In the genomic region with DNA sequence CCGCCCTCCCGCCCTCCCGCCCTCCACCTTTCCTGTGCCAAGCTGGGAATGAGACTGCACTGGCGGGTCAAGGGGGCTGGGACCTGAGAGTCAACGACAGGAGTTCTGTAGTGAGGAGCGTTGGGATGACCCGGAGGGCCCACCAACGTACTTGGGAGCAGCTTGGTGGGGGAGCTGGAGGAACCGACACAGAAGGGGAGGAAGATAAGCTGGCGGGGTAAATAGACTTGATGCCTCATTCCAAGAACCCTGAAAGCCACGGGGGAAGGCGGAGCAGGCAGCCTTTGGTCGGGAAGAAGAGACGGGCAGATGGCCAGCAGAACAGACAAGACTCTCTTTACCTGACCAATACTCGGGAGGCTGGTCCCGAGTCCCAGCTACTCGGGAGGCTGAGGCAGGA, we compare ENCODE assay signal across 8 cellular contexts. TPM values are rescaled to one million over a fixed set of nuclear protein-coding genes. Genes with fewer than 3 reads are reported as not detected.
DNase-seq lines count a peak whose midpoint lies in the region; ATAC-seq, FAIRE-seq and TF ChIP-seq lines count a peak whose summit lies in the region.

No MANE protein-coding gene starts in this region.

- H3K4me2 ChIP-seq in PC-9 = peak overlapping the region; percentile 80
- H3K4me2 ChIP-seq in endothelial cell of umbilical vein (ENCODE audit: insufficient read depth, low read length) = peak overlapping the region; percentile 53

- H3K27ac ChIP-seq in PC-9 = no peak overlapping the region
- no peak overlapping the region for H3K27ac ChIP-seq in endothelial cell of umbilical vein (ENCODE audit: insufficient read depth, low read depth, low read length)
- H3K27ac ChIP-seq in ovary = no peak overlapping the region

- H4K20me1 ChIP-seq in PC-9 (ENCODE audit: insufficient read depth) (no peaks in the 10 kb centered on the region), endothelial cell of umbilical vein (replicated peaks; ENCODE audit: control insufficient read depth, extremely low read depth, insufficient read depth, low read length) (no peaks in the 10 kb centered on the region)

- BruUV-seq in PC-9 (replicated peaks; lab: Mats Ljungman, UMichigan) (no TSS peak), endothelial cell of umbilical vein (replicated peaks; lab: Mats Ljungman, UMichigan) (no TSS peak)

- H3K9me3 ChIP-seq in PC-9 (ENCODE audit: insufficient read depth, low read depth) (no peaks in the 10 kb centered on the region), endothelial cell of umbilical vein (replicated peaks; ENCODE audit: control insufficient read depth, insufficient read depth, low read length) (no peaks in the 10 kb centered on the region), ovary (no peaks in the 10 kb centered on the region)

- H3K36me3 ChIP-seq in PC-9 (ENCODE audit: low read depth) (no peaks in the 10 kb centered on the region), endothelial cell of umbilical vein (ENCODE audit: control insufficient read depth in 2 of 2, extremely low read depth in 1 of 2, insufficient read depth in 2 of 2, low read length in 2 of 2) (no peaks in the 10 kb centered on the region), ovary (no peaks in the 10 kb centered on the region)

- H3K9ac ChIP-seq in endothelial cell of umbilical vein (replicated peaks; ENCODE audit: extremely low read depth, insufficient read depth, low read length) = no peak overlapping the region

- intact Hi-C loops in PC-9 (cut with micrococcal nuclease; ENCODE audit: unreplicated experiment) (no loop called here), endothelial cell of umbilical vein (cut with micrococcal nuclease) (no loop called here), ovary (cut with DNase I) (no loop called here)

- WGBS in ovary, 3 donors = 7 to 18% (median 13%) methylated on average over 17 of the region's 17 CpGs

- H3K4me1 ChIP-seq in PC-9 (replicated peaks; ENCODE audit: insufficient read depth) (peaks cover under 1% of the 10 kb centered on the region; the same call in 1 of the 2 replicates), endothelial cell of umbilical vein (ENCODE audit: control insufficient read depth, extremely low read depth, insufficient read depth, low read length) (peaks cover 7% of the 10 kb centered on the region), ovary (ENCODE audit: insufficient read depth) (peaks cover 3% of the 10 kb centered on the region)

- no peaks in the 10 kb centered on the region for H3K9me2 ChIP-seq in PC-9 (ENCODE audit: insufficient read depth)

- no peak for FAIRE-seq in endothelial cell of umbilical vein (lab: Jason Lieb, UNC)

- peak; percentile 15 for DNase-seq in CMK (ENCODE audit: low read depth)
- DNase-seq in PC-9 = no peak
- DNase-seq in endothelial cell of umbilical vein (ENCODE audit: low read depth, low spot score) = no peak
- DNase-seq in ovary = no peak
- DNase-seq in stimulated activated CD4-positive, alpha-beta T cell treated with anti-CD3 and anti-CD28 coated beads, Interleukin-4, amount 100 ng/mL, for 24 hours = no peak
- DNase-seq in mucosa of gallbladder (ENCODE audit: low spot score) = no peak

- TF ChIP-seq POLR2A in endothelial cell of umbilical vein (IDR thresholded peaks at IDR 0.05; ENCODE audit: low read depth, low read length) = no peak
- no peak for TF ChIP-seq POLR2A in ovary (IDR thresholded peaks at IDR 0.05)

- CTCF ChIA-PET in PC-9 (lab: Charles Lee) (interaction anchor here (0.6 to 0.7 kb wide), 2 partner anchors 35 to 65 kb away, joined by 4 to 11 read pairs; no protein-coding TSS in a partner anchor), endothelial cell of umbilical vein (lab: Charles Lee) (interaction anchor here (0.6 to 1.8 kb wide), 6 partner anchors 8 to 108 kb away, joined by 3 to 5 read pairs (median 4); no protein-coding TSS in a partner anchor)

- no peak for TF ChIP-seq EP300 in ovary (IDR thresholded peaks at IDR 0.05)

- no peaks in the 10 kb centered on the region for H3K79me2 ChIP-seq in PC-9 (ENCODE audit: low read depth)
- no peaks in the 10 kb centered on the region for H3K79me2 ChIP-seq in endothelial cell of umbilical vein (ENCODE audit: control insufficient read depth, insufficient read depth, low read length)

- ATAC-seq in GM19324 (IDR thresholded peaks at IDR 0.05; ENCODE audit: low FRiP score, unreplicated experiment) (no peak), GM21576 (IDR thresholded peaks at IDR 0.05; ENCODE audit: unreplicated experiment) (no peak)

- dilution Hi-C loops in endothelial cell of umbilical vein (cut with MboI; ENCODE audit: extremely low pct_ligation_motif_present, low sequenced_read_pairs) = no loop called here

- no peaks in the 10 kb centered on the region for H3F3A ChIP-seq in PC-9 (ENCODE audit: insufficient read depth, low read depth)

- H3K4me3 ChIP-seq in PC-9 (peak overlapping the region; percentile 66), endothelial cell of umbilical vein (replicated peaks in 1 of 3; ENCODE audit: insufficient read depth in 1 of 3, low read depth in 1 of 3, low read length in 3 of 3) (peak overlapping the region in 1 of 3 experiments; percentile 7), ovary (peak overlapping the region; percentile 48)

- H2AFZ ChIP-seq in PC-9 (no peak overlapping the region), endothelial cell of umbilical vein (ENCODE audit: low read depth, low read length) (peak overlapping the region; percentile 75)

- H3K27me3 ChIP-seq in PC-9 (ENCODE audit: insufficient read depth, low read depth) (no peaks in the 10 kb centered on the region), endothelial cell of umbilical vein (ENCODE audit: control insufficient read depth in 2 of 2, insufficient read depth in 2 of 2, low read length in 2 of 2) (peaks cover 7 to 14% of the 10 kb centered on the region in 2 experiments), ovary (no peaks in the 10 kb centered on the region)

- H3K9me1 ChIP-seq in endothelial cell of umbilical vein (replicated peaks; ENCODE audit: control insufficient read depth, extremely low read depth, insufficient read depth, low read length) = no peaks in the 10 kb centered on the region

- POLR2A ChIA-PET in PC-9 (lab: Charles Lee; ENCODE audit: unreplicated experiment) (no interaction called here), endothelial cell of umbilical vein (lab: Charles Lee) (no interaction called here)

- TF ChIP-seq CTCF in PC-9 (conservative IDR thresholded peaks at IDR 0.05) (no peak), endothelial cell of umbilical vein (IDR thresholded peaks at IDR 0.05; ENCODE audit: extremely low read depth in 1 of 2, insufficient read depth in 1 of 2, low read depth in 1 of 2, low read length in 2 of 2) (no peak), ovary (IDR thresholded peaks at IDR 0.05) (no peak)

TF ChIP-seq in endothelial cell of umbilical vein, 7 proteins besides CTCF, POLR2A, EP300 and RAD21:
- TF ChIP-seq POLR2AphosphoS5 (IDR thresholded peaks at IDR 0.05; ENCODE audit: insufficient read depth, low read depth, low read length) (no peak), JUN (IDR thresholded peaks at IDR 0.05; ENCODE audit: borderline replicate concordance, insufficient read depth, insufficient read length, low read depth) (no peak), EZH2 (IDR thresholded peaks at IDR 0.05; ENCODE audit: borderline replicate concordance, low read depth, low read length, severe bottlenecking) (no peak), MYC (IDR thresholded peaks at IDR 0.05; ENCODE audit: low read depth, low read length) (no peak), GATA2 (IDR thresholded peaks at IDR 0.05; ENCODE audit: insufficient read depth, insufficient read length, low read depth, low read length) (no peak), FOS (IDR thresholded peaks at IDR 0.05; ENCODE audit: borderline replicate concordance, insufficient read depth, low read length) (no peak)
- TF ChIP-seq, protein P1, sequence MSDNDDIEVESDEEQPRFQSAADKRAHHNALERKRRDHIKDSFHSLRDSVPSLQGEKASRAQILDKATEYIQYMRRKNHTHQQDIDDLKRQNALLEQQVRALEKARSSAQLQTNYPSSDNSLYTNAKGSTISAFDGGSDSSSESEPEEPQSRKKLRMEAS (IDR thresholded peaks at IDR 0.05; ENCODE audit: insufficient read depth, insufficient read length) = no peak

RNA-seq across cellular contexts. Expression of gene FMN1, which starts 0.3 kb away (rescaled TPM):
- 19.6 and 25.8 TPM in 2 replicates for total RNA-seq in PC-9 (2021)
- 0.29 and 0.39 TPM in 2 replicates for total RNA-seq in endothelial cell of umbilical vein
- 0.01 and 0.02 TPM in 2 replicates for polyA plus RNA-seq in endothelial cell of umbilical vein
- polyA plus RNA-seq in endothelial cell of umbilical vein (2011; cell fraction: cytosol; rRNA removed) = 0.06 and 0.16 TPM in 2 replicates
- 0.21 and 0.22 TPM in 2 replicates for polyA plus RNA-seq in endothelial cell of umbilical vein (2011; cell fraction: nucleus; rRNA removed)
- polyA plus RNA-seq in endothelial cell of umbilical vein (2012) = 0.23 and 0.64 TPM in 2 replicates
- 0.11 and 0.15 TPM in 2 replicates for polyA minus RNA-seq in endothelial cell of umbilical vein
- polyA minus RNA-seq in endothelial cell of umbilical vein (2011; cell fraction: cytosol; rRNA and poly(A)+ RNA removed) = 0.31 TPM
- polyA minus RNA-seq in endothelial cell of umbilical vein (2011; cell fraction: nucleus; rRNA and poly(A)+ RNA removed) = 0.63 and 1.8 TPM in 2 replicates
- total RNA-seq in ovary = 10 to 100 TPM in 2 of 7 donors, 1 to 10 TPM in 4, under 1 TPM in 1; 0.76 to 16.9 (median 3.3) TPM
- polyA plus RNA-seq in ovary = under 1 TPM; 0.13 to 0.80 TPM
- total RNA-seq in mucosa of gallbladder = 18.2 TPM
